In the genomic region with DNA sequence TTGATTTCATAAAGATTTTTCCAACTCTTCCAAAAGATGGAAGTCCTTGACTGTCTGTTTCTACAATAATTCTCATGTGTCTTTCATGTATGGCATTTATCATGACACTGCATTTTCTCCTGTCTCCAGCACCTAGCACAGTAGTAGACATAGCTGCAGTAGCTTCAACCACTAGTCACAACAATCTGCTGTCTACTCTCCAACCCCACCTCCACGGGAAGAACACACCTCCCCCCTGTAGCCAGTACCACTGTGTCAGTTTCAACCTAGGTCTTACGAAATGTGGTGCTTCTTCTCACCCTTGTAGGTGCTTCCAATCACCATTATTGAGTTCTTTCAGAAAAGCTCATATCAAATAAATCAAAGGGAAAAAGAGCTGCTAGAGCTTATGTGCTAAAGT, we compare ENCODE assay signal across 1 cellular context.
TF ChIP-seq lines count a peak whose summit lies in the region.

No MANE protein-coding gene starts in this region.

TF ChIP-seq in H1, 55 proteins besides CTCF, POLR2A, EP300 and RAD21:
- TF ChIP-seq JUND (IDR thresholded peaks at IDR 0.05; ENCODE audit: low read length) (no peak), EZH2 (IDR thresholded peaks at IDR 0.05; ENCODE audit: low read depth, low read length, severe bottlenecking) (no peak), RNF2 (IDR thresholded peaks at IDR 0.05; ENCODE audit: borderline replicate concordance, low read depth, low read length, missing control alignments, poor library complexity, severe bottlenecking) (no peak), TAF1 (IDR thresholded peaks at IDR 0.05; ENCODE audit: low read depth, low read length) (no peak), CBX5 (IDR thresholded peaks at IDR 0.05; ENCODE audit: low read depth, low read length) (no peak), KDM4A (IDR thresholded peaks at IDR 0.05; ENCODE audit: low read depth, low read length, severe bottlenecking) (no peak), CBX8 (IDR thresholded peaks at IDR 0.05; ENCODE audit: borderline replicate concordance, low read depth, low read length) (no peak), SP4 (IDR thresholded peaks at IDR 0.05; ENCODE audit: low read length) (no peak), SP2 (IDR thresholded peaks at IDR 0.05; ENCODE audit: low read length) (no peak), RFX5 (IDR thresholded peaks at IDR 0.05; ENCODE audit: borderline replicate concordance, low read depth, low read length) (no peak), MAFK (IDR thresholded peaks at IDR 0.05; ENCODE audit: low read depth, low read length) (no peak), RXRA (IDR thresholded peaks at IDR 0.05; ENCODE audit: insufficient read depth, low read depth, low read length) (no peak)
